1 cellular context compared by ENCODE assay signal in the genomic region with DNA sequence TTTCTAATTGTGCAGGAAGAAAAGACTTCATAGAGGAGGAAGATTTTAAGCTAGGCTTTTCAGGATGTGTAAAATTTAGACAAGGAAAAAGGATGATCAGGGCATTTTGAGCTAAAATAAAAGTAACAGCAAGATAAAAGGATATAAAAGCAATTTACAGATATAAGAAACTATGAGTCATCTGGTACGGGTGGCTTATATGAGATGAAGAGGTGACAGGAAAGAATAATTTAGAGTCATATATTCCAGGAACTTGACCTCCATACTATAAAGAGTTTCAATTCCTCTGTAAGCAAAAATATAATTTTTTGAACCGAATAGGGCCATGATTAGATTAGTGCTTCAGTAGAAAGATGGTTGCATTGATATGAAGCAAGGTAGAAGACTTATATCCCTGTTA.
TF ChIP-seq lines count a peak whose summit lies in the region.

No MANE protein-coding gene starts in this region.

TF ChIP-seq in endothelial cell of umbilical vein, 7 proteins besides CTCF, POLR2A, EP300 and RAD21:
- TF ChIP-seq JUN (IDR thresholded peaks at IDR 0.05; ENCODE audit: borderline replicate concordance, insufficient read depth, insufficient read length, low read depth) (peak; percentile 28), FOS (IDR thresholded peaks at IDR 0.05; ENCODE audit: borderline replicate concordance, insufficient read depth, low read length) (peak; percentile 62), POLR2AphosphoS5 (IDR thresholded peaks at IDR 0.05; ENCODE audit: insufficient read depth, low read depth, low read length) (no peak), MAX (IDR thresholded peaks at IDR 0.05; ENCODE audit: insufficient read depth, insufficient read length) (no peak)
